ENCODE assay signal across 17 cellular contexts in the genomic region with DNA sequence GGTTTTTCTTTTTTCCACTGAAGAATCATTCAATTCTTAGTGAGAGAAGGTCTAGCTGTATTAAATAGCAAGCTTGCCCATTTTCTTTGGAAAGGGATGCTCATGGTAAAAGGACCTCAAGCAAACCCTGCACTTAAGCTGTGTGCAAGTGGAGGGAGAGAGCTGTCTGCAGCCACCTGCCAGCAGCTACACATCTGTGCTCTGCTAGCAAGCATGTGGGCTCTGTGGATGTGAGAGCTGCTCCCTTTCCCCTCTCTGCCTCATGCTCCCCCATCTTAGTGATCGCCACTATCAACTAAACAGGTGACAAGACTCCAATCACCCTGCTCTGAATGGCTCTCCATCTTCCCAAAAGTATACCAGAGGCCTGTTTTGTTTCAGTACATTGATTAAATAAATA. TPM values are rescaled to one million over a fixed set of nuclear protein-coding genes. Genes with fewer than 3 reads are reported as not detected.
DNase-seq lines count a peak whose midpoint lies in the region; TF ChIP-seq lines count a peak whose summit lies in the region.
"Had no signal": no experiment of that assay in that cellular context is flagged by ENCODE, and none has a peak within 500 bp of the region (broad histone marks: within the 10 kb centered on the region; RNA-seq: fewer than 3 reads in every experiment).

No MANE protein-coding gene starts in this region.

- TF ChIP-seq POLR2A in lower leg skin (IDR thresholded peaks at IDR 0.05): no peak

- no peak overlapping the region for H3K4me3 ChIP-seq in lower leg skin (ENCODE audit: low read depth, poor library complexity, severe bottlenecking)
- H3K4me3 ChIP-seq: GM23338 had no signal

- DNase-seq in NCI-H2107 treated with DMSO at 0.1 percent for 48 hours (lab: John Stamatoyannopoulos, UW; ENCODE audit: unreplicated experiment) (peak; percentile 29), NCI-H2107 (lab: John Stamatoyannopoulos, UW) (no peak), NCI-H1092 treated with DMSO at 0.1 percent for 48 hours (lab: John Stamatoyannopoulos, UW) (peak; percentile 38), NCI-H524 (lab: John Stamatoyannopoulos, UW) (peak; percentile 56 to 89), glutamatergic neuron (peak; percentile 79), kidney glomerular epithelial cell (lab: John Stamatoyannopoulos, UW) (no peak), NCI-H510A treated with DMSO at 0.1 percent for 48 hours (lab: John Stamatoyannopoulos, UW) (no peak), lower leg skin (ENCODE audit: low spot score in 2 of 2) (no peak)
- DNase-seq: 8988T, C1 segment of cervical spinal cord, GF-D8, KG1, NCI-H1436, NCI-H2081 treated with DMSO at 0.1 percent for 48 hours, NCI-H526, T-helper 9 cell had no signal

- intact Hi-C loops in lower leg skin (cut with DNase I; ENCODE audit: low total_unique reads): no loop called here

- peaks cover 10% of the 10 kb centered on the region for H3K27me3 Mint-ChIP-seq in glutamatergic neuron (ENCODE audit: unreplicated experiment)

- peaks cover 10% of the 10 kb centered on the region for H3K9me3 Mint-ChIP-seq in glutamatergic neuron (ENCODE audit: unreplicated experiment)
- H3K9me3 Mint-ChIP-seq: GM23338 had no signal

- WGBS in lower leg skin, 2 donors: 95 to 100% methylated on average over 1 of the region's 1 CpG

- no peak for TF ChIP-seq CTCF in glutamatergic neuron (IDR thresholded peaks at IDR 0.05; ENCODE audit: partially characterized antibody, unreplicated experiment)
- TF ChIP-seq CTCF in lower leg skin (IDR thresholded peaks at IDR 0.05): no peak

- H3K4me1 Mint-ChIP-seq in glutamatergic neuron (ENCODE audit: low read depth, unreplicated experiment): peaks cover 74% of the 10 kb centered on the region

- H3K27ac Mint-ChIP-seq in glutamatergic neuron (ENCODE audit: unreplicated experiment): peak overlapping the region; percentile 83
- H3K27ac Mint-ChIP-seq: GM23338 had no signal

- H3K4me3 Mint-ChIP-seq in glutamatergic neuron (ENCODE audit: unreplicated experiment): peak overlapping the region; percentile 27
- H3K4me3 Mint-ChIP-seq: GM23338 had no signal

- H3K36me3 Mint-ChIP-seq in glutamatergic neuron (ENCODE audit: unreplicated experiment): no peaks in the 10 kb centered on the region

RNA-seq across cellular contexts. Expression of a gene that starts 26.2 kb away (rescaled TPM):
- total RNA-seq in glutamatergic neuron (ENCODE audit: unreplicated experiment) (300 TPM), lower leg skin (10 to 100 TPM; 30.8 to 41.9 (median 40.5) TPM)

Comparison
In these comparisons a context has a peak if more than half of its experiments do, and no peak if none do; other contexts are left out.
1. DNase-seq: peak in NCI-H2107 treated with DMSO at 0.1 percent for 48 hours (single experiment), NCI-H1092 treated with DMSO at 0.1 percent for 48 hours (single experiment), NCI-H524 (2 of 2) and glutamatergic neuron (single experiment); none in NCI-H2107 (single experiment), kidney glomerular epithelial cell (single experiment), NCI-H510A treated with DMSO at 0.1 percent for 48 hours (single experiment) and lower leg skin (0 of 2).